In genomic region chr3:182258538-182259177, GRCh38 we compare ENCODE assay signal across 8 cellular contexts.
DNase-seq lines count a peak whose midpoint lies in the region; ATAC-seq and TF ChIP-seq lines count a peak whose summit lies in the region.

No MANE protein-coding gene starts in this region.

- H3K27me3 ChIP-seq in KMS-11 (ENCODE audit: insufficient read depth, low read depth) (no peaks in the 10 kb centered on the region), gastroesophageal sphincter (peaks cover 16% of the 10 kb centered on the region), testis (no peaks in the 10 kb centered on the region)

- H3K36me3 ChIP-seq in KMS-11 (ENCODE audit: insufficient read depth) = no peaks in the 10 kb centered on the region
- H3K36me3 ChIP-seq in gastroesophageal sphincter = no peaks in the 10 kb centered on the region
- no peaks in the 10 kb centered on the region for H3K36me3 ChIP-seq in testis (ENCODE audit: low read depth, missing control alignments)

- H4K20me1 ChIP-seq in KMS-11 (ENCODE audit: insufficient read depth) = no peaks in the 10 kb centered on the region

- H3K27me3 Mint-ChIP-seq in T-helper 2 cell treated with Interferon-gamma antibody and Interleukin-4, amounts not matched to agents 5 μg/mL and 100 μg/mL, for 36 hours (ENCODE audit: low read depth) = no peaks in the 10 kb centered on the region

- intact Hi-C loops in testis (cut with DNase I; ENCODE audit: low total_unique reads) = no loop called here

- TF ChIP-seq CTCF in KMS-11 (conservative IDR thresholded peaks at IDR 0.05; ENCODE audit: low read depth, low read length) = peak; percentile 72
- TF ChIP-seq CTCF in gastroesophageal sphincter (IDR thresholded peaks at IDR 0.05) = peak in 3 of 4 experiments; percentile 35 to 49 (median 45)
- TF ChIP-seq CTCF in testis (IDR thresholded peaks at IDR 0.05) = peak in 2 of 3 experiments; percentile 25 to 40

- H2AFZ ChIP-seq in KMS-11 (ENCODE audit: low read depth) = no peak overlapping the region

- H3K36me3 Mint-ChIP-seq in T-helper 2 cell treated with Interferon-gamma antibody and Interleukin-4, amounts not matched to agents 5 μg/mL and 100 μg/mL, for 36 hours (ENCODE audit: low read depth) = no peaks in the 10 kb centered on the region

- DNase-seq in DMS 273 (lab: John Stamatoyannopoulos, UW; ENCODE audit: unreplicated experiment) = peak; percentile 80
- DNase-seq in RPMI7951 (ENCODE audit: low read depth) = peak; percentile 9
- DNase-seq in testis = peak; percentile 26
- DNase-seq in activated CD4-positive, alpha-beta T cell treated with anti-CD3 and anti-CD28 coated beads for 4 hours = no peak
- no peak for DNase-seq in OCI-M2 (lab: John Stamatoyannopoulos, UW; ENCODE audit: unreplicated experiment)
- no peak for DNase-seq in T-helper 2 cell treated with Interferon-gamma antibody and Interleukin-4, amounts not matched to agents 5 μg/mL and 100 μg/mL, for 36 hours (ENCODE audit: low spot score)

- TF ChIP-seq EP300 in gastroesophageal sphincter (IDR thresholded peaks at IDR 0.05) = no peak

- H3K9me3 ChIP-seq in gastroesophageal sphincter (no peaks in the 10 kb centered on the region), testis (no peaks in the 10 kb centered on the region)

- no peak overlapping the region for H3K4me3 Mint-ChIP-seq in T-helper 2 cell treated with Interferon-gamma antibody and Interleukin-4, amounts not matched to agents 5 μg/mL and 100 μg/mL, for 36 hours

- H3K27ac Mint-ChIP-seq in T-helper 2 cell treated with Interferon-gamma antibody and Interleukin-4, amounts not matched to agents 5 μg/mL and 100 μg/mL, for 36 hours = no peak overlapping the region

- H3K4me3 ChIP-seq in KMS-11 (IDR thresholded peaks at IDR 0.05; ENCODE audit: insufficient read depth, low read depth, low read length) (no peak overlapping the region), gastroesophageal sphincter (no peak overlapping the region), testis (no peak overlapping the region)

- H3K9me3 Mint-ChIP-seq in T-helper 2 cell treated with Interferon-gamma antibody and Interleukin-4, amounts not matched to agents 5 μg/mL and 100 μg/mL, for 36 hours = no peaks in the 10 kb centered on the region

- no peak for ATAC-seq in gastroesophageal sphincter

- 0 out of 2 replicates have a peak overlapping the region, but pooled peaks have one; percentile 4 for H3K4me2 ChIP-seq in KMS-11

- no peak for TF ChIP-seq POLR2A in gastroesophageal sphincter (IDR thresholded peaks at IDR 0.05)
- no peak for TF ChIP-seq POLR2A in testis (IDR thresholded peaks at IDR 0.05)

- no peaks in the 10 kb centered on the region for H3K4me1 Mint-ChIP-seq in T-helper 2 cell treated with Interferon-gamma antibody and Interleukin-4, amounts not matched to agents 5 μg/mL and 100 μg/mL, for 36 hours (ENCODE audit: low read depth)

- H3K27ac ChIP-seq in KMS-11 (no peak overlapping the region), gastroesophageal sphincter (no peak overlapping the region), testis (no peak overlapping the region)

- H3K4me1 ChIP-seq in KMS-11 (ENCODE audit: low read depth, poor library complexity, severe bottlenecking) (peaks cover 9% of the 10 kb centered on the region), gastroesophageal sphincter (no peaks in the 10 kb centered on the region), testis (no peaks in the 10 kb centered on the region)

- no peak overlapping the region for H3K9ac ChIP-seq in KMS-11

- no peaks in the 10 kb centered on the region for H3K79me2 ChIP-seq in KMS-11 (ENCODE audit: insufficient read depth, low read depth)

- 0 to 11% methylated on average over 3 of the region's 3 CpGs for WGBS in gastroesophageal sphincter (ENCODE audit: low coverage in 1 of 2), 2 donors
- 28 to 32% methylated on average over 3 of the region's 3 CpGs for WGBS in testis, 2 donors

Comparison
In these comparisons a context has a peak if more than half of its experiments do, and no peak if none do; other contexts are left out.
1. DNase-seq: peak in DMS 273 (single experiment), RPMI7951 (single experiment) and testis (single experiment); none in activated CD4-positive, alpha-beta T cell treated with anti-CD3 and anti-CD28 coated beads for 4 hours (0 of 2), OCI-M2 (single experiment) and T-helper 2 cell treated with Interferon-gamma antibody and Interleukin-4, amounts not matched to agents 5 μg/mL and 100 μg/mL, for 36 hours (single experiment).
2. Peak in every context shown above with its lines, with median percentiles within 50 percentile points of each other: CTCF ChIP-seq.